In the genomic region with DNA sequence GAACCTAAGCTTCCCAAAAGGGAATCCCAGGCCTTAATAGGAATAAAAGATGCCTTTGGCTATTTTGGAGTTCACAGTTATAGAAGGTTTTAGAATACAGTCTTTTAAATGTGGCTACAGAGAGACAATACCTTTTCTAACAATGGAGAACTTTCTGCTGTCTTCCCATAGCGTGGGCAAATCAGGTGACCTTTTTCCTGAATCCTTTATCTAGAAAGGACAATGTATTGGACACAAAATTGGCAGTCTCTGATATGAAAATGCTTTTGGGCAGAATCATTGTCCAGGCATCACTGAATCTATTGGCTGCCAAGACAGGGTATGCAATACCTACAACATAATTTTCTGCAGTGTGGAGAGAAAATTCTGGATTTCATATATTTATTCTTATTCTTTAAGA, we compare ENCODE assay signal across 1 cellular context.
TF ChIP-seq lines count a peak whose summit lies in the region.

No MANE protein-coding gene starts in this region.

TF ChIP-seq in endothelial cell of umbilical vein, 7 proteins besides CTCF, POLR2A, EP300 and RAD21:
- TF ChIP-seq, protein P1, sequence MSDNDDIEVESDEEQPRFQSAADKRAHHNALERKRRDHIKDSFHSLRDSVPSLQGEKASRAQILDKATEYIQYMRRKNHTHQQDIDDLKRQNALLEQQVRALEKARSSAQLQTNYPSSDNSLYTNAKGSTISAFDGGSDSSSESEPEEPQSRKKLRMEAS (IDR thresholded peaks at IDR 0.05; ENCODE audit: insufficient read depth, insufficient read length): no peak
- no peak for TF ChIP-seq MYC (IDR thresholded peaks at IDR 0.05; ENCODE audit: low read depth, low read length)
- no peak for TF ChIP-seq JUN (IDR thresholded peaks at IDR 0.05; ENCODE audit: borderline replicate concordance, insufficient read depth, insufficient read length, low read depth)
- no peak for TF ChIP-seq FOS (IDR thresholded peaks at IDR 0.05; ENCODE audit: borderline replicate concordance, insufficient read depth, low read length)
- no peak for TF ChIP-seq POLR2AphosphoS5 (IDR thresholded peaks at IDR 0.05; ENCODE audit: insufficient read depth, low read depth, low read length)
- TF ChIP-seq GATA2 (IDR thresholded peaks at IDR 0.05; ENCODE audit: insufficient read depth, insufficient read length, low read depth, low read length): no peak
- no peak for TF ChIP-seq EZH2 (IDR thresholded peaks at IDR 0.05; ENCODE audit: borderline replicate concordance, low read depth, low read length, severe bottlenecking)
